ENCODE assay signal across 15 cellular contexts in the genomic region with DNA sequence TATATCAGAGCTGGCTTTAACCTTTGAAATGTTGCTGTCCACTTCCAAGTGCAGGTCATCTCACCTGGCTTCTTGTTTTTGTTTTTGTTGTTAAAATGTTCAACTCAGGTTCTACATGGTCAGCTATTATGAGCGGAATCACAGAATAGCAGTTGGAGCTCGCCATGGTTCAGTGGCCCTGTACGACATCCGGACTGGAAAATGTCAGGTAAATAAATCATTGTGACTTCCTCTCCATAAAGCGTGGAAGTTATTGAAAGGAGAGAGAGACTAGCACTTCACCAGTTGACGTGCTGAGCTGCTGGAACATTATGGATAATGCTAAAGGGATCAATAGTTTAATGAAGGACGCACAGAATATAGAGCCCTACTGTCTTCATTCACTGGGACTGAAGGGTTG.
"Had no signal": no experiment of that assay in that cellular context is flagged by ENCODE, and none has a peak within 500 bp of the region (broad histone marks: within the 10 kb centered on the region; RNA-seq: fewer than 3 reads in every experiment).

No MANE protein-coding gene starts in this region.

- H3K9me3 Mint-ChIP-seq: activated CD4-positive, alpha-beta memory T cell treated with anti-CD3 and anti-CD28 coated beads, Interleukin-2, amount 10 ng/mL, durations not matched to agents 7 days and 5 days; activated naive CD8-positive, alpha-beta T cell treated with anti-CD3 and anti-CD28 coated beads, Interleukin-2, amount 10 ng/mL, durations not matched to agents 7 days and 5 days; memory B cell; natural killer cell treated with Interleukin-12 subunit alpha and Interleukin-12 subunit beta and Interleukin-15 and Interleukin-18, amount 100 ng/mL, for 72 hours had no signal

- H3K4me1 ChIP-seq: esophagus squamous epithelium, left lung, prostate gland, transverse colon had no signal

- H3K36me3 ChIP-seq: esophagus squamous epithelium, left lung, prostate gland, transverse colon had no signal

- H3K4me1 Mint-ChIP-seq: activated CD4-positive, alpha-beta memory T cell treated with anti-CD3 and anti-CD28 coated beads, Interleukin-2, amount 10 ng/mL, durations not matched to agents 7 days and 5 days; activated naive CD8-positive, alpha-beta T cell treated with anti-CD3 and anti-CD28 coated beads, Interleukin-2, amount 10 ng/mL, durations not matched to agents 7 days and 5 days; memory B cell had no signal

- H3K27ac ChIP-seq: esophagus squamous epithelium, left lung, prostate gland, transverse colon had no signal

- H3K4me3 ChIP-seq: esophagus squamous epithelium, left lung, prostate gland, transverse colon had no signal

- H3K4me3 Mint-ChIP-seq: activated CD4-positive, alpha-beta memory T cell treated with anti-CD3 and anti-CD28 coated beads, Interleukin-2, amount 10 ng/mL, durations not matched to agents 7 days and 5 days; activated naive CD8-positive, alpha-beta T cell treated with anti-CD3 and anti-CD28 coated beads, Interleukin-2, amount 10 ng/mL, durations not matched to agents 7 days and 5 days; memory B cell; natural killer cell treated with Interleukin-12 subunit alpha and Interleukin-12 subunit beta and Interleukin-15 and Interleukin-18, amount 100 ng/mL, for 72 hours had no signal

- H3K27ac Mint-ChIP-seq: activated CD4-positive, alpha-beta memory T cell treated with anti-CD3 and anti-CD28 coated beads, Interleukin-2, amount 10 ng/mL, durations not matched to agents 7 days and 5 days; activated naive CD8-positive, alpha-beta T cell treated with anti-CD3 and anti-CD28 coated beads, Interleukin-2, amount 10 ng/mL, durations not matched to agents 7 days and 5 days; memory B cell; natural killer cell treated with Interleukin-12 subunit alpha and Interleukin-12 subunit beta and Interleukin-15 and Interleukin-18, amount 100 ng/mL, for 72 hours had no signal

- H3K27me3 Mint-ChIP-seq: activated CD4-positive, alpha-beta memory T cell treated with anti-CD3 and anti-CD28 coated beads, Interleukin-2, amount 10 ng/mL, durations not matched to agents 7 days and 5 days; activated naive CD8-positive, alpha-beta T cell treated with anti-CD3 and anti-CD28 coated beads, Interleukin-2, amount 10 ng/mL, durations not matched to agents 7 days and 5 days; memory B cell; natural killer cell treated with Interleukin-12 subunit alpha and Interleukin-12 subunit beta and Interleukin-15 and Interleukin-18, amount 100 ng/mL, for 72 hours had no signal

- DNase-seq: activated CD4-positive, alpha-beta memory T cell treated with anti-CD3 and anti-CD28 coated beads, Interleukin-2, amount 10 ng/mL, durations not matched to agents 7 days and 5 days; activated naive CD8-positive, alpha-beta T cell treated with anti-CD3 and anti-CD28 coated beads, Interleukin-2, amount 10 ng/mL, durations not matched to agents 7 days and 5 days; activated T-cell treated with anti-CD3 and anti-CD28 coated beads, Interleukin-2, amount 50 U/mL, for 48 hours; aorta; esophagus squamous epithelium; foreskin fibroblast; left lung; occipital lobe; stimulated activated naive CD4-positive, alpha-beta T cell; substantia nigra; transverse colon had no signal

- H3K9me3 ChIP-seq: esophagus squamous epithelium, left lung, prostate gland, transverse colon had no signal

- ATAC-seq: left lung; natural killer cell treated with Interleukin-12 subunit alpha and Interleukin-12 subunit beta and Interleukin-15 and Interleukin-18, amount 100 ng/mL, for 72 hours; sciatic nerve had no signal

- H3K27me3 ChIP-seq: esophagus squamous epithelium, left lung, transverse colon had no signal
